ENCODE assay signal across 19 cellular contexts in the genomic region with DNA sequence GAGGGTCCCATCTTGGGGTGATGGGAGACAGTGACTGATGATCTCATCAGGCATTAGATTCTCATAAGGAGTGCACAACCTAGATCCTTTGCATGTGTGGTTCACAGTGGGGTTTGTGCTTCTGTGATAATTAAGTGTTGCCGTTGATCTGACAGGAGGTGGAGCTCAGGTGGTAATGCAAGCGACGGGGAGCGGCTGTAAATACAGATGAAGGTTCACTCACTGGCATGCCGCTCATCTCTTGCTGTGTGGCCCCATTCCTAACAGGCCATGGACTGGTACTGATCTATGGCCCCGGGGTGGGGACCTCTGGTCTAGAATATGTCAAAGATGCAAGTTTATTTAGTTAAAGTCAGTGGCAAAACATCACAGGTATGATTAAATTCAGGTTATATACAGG.
"Had no signal": no experiment of that assay in that cellular context is flagged by ENCODE, and none has a peak within 500 bp of the region (broad histone marks: within the 10 kb centered on the region; RNA-seq: fewer than 3 reads in every experiment).

No MANE protein-coding gene starts in this region.

- H3K9me3 ChIP-seq: heart left ventricle, left lung, tibial nerve had no signal

- H3K9me3 Mint-ChIP-seq: activated naive CD8-positive, alpha-beta T cell treated with anti-CD3 and anti-CD28 coated beads, Interleukin-2, amount 10 ng/mL, durations not matched to agents 7 days and 5 days; activated T-helper 1 cell treated with anti-CD3 and anti-CD28 coated beads, Interleukin-12 subunit alpha, Interleukin-12 subunit beta, Interleukin-2, Interleukin-4 antibody, amounts not matched to agents 30 ng/mL and 10 ng/mL and 1 ng/mL, durations not matched to agents 14 hours and 24 hours and 36 hours; dendritic cell treated with granulocyte-macrophage colony-stimulating factor and Interleukin-4, amounts not matched to agents 40 ng/mL and 50 ng/mL, for 4 days; natural killer cell treated with Interleukin-12 subunit alpha and Interleukin-12 subunit beta and Interleukin-15 and Interleukin-18, amount 100 ng/mL, for 72 hours had no signal

- ATAC-seq: activated CD4-positive, CD25-positive, alpha-beta regulatory T cell treated with anti-CD3 and anti-CD28 coated beads, Interleukin-2, amount 50 U/mL, for 24 hours; heart left ventricle; left lung; natural killer cell treated with Interleukin-12 subunit alpha and Interleukin-12 subunit beta and Interleukin-15 and Interleukin-18, amount 100 ng/mL, for 72 hours had no signal

- H3K27ac ChIP-seq: brain microvascular endothelial cell, epithelial cell of prostate, heart left ventricle, left lung, tibial nerve had no signal

- DNase-seq: activated naive CD8-positive, alpha-beta T cell treated with anti-CD3 and anti-CD28 coated beads, Interleukin-2, amount 10 ng/mL, durations not matched to agents 7 days and 5 days; anterior cingulate cortex; brain microvascular endothelial cell; cerebellar nuclear complex; effector memory CD4-positive, alpha-beta T cell; heart left ventricle; left lung; mesendoderm; retina; stimulated activated CD4-positive, alpha-beta T cell treated with anti-CD3 and anti-CD28 coated beads, Interleukin-15, amount 100 ng/mL, for 24 hours; stimulated activated CD4-positive, alpha-beta T cell treated with anti-CD3 and anti-CD28 coated beads, Interleukin-4, amount 100 ng/mL, for 24 hours; stimulated activated naive CD4-positive, alpha-beta T cell had no signal

- FAIRE-seq: frontal cortex had no signal

- H3K27me3 Mint-ChIP-seq: activated naive CD8-positive, alpha-beta T cell treated with anti-CD3 and anti-CD28 coated beads, Interleukin-2, amount 10 ng/mL, durations not matched to agents 7 days and 5 days; dendritic cell treated with granulocyte-macrophage colony-stimulating factor and Interleukin-4, amounts not matched to agents 40 ng/mL and 50 ng/mL, for 4 days; natural killer cell treated with Interleukin-12 subunit alpha and Interleukin-12 subunit beta and Interleukin-15 and Interleukin-18, amount 100 ng/mL, for 72 hours had no signal

- H3K4me3 Mint-ChIP-seq: activated naive CD8-positive, alpha-beta T cell treated with anti-CD3 and anti-CD28 coated beads, Interleukin-2, amount 10 ng/mL, durations not matched to agents 7 days and 5 days; activated T-helper 1 cell treated with anti-CD3 and anti-CD28 coated beads, Interleukin-12 subunit alpha, Interleukin-12 subunit beta, Interleukin-2, Interleukin-4 antibody, amounts not matched to agents 30 ng/mL and 10 ng/mL and 1 ng/mL, durations not matched to agents 14 hours and 24 hours and 36 hours; dendritic cell treated with granulocyte-macrophage colony-stimulating factor and Interleukin-4, amounts not matched to agents 40 ng/mL and 50 ng/mL, for 4 days; natural killer cell treated with Interleukin-12 subunit alpha and Interleukin-12 subunit beta and Interleukin-15 and Interleukin-18, amount 100 ng/mL, for 72 hours had no signal

- H3K27ac Mint-ChIP-seq: activated naive CD8-positive, alpha-beta T cell treated with anti-CD3 and anti-CD28 coated beads, Interleukin-2, amount 10 ng/mL, durations not matched to agents 7 days and 5 days; activated T-helper 1 cell treated with anti-CD3 and anti-CD28 coated beads, Interleukin-12 subunit alpha, Interleukin-12 subunit beta, Interleukin-2, Interleukin-4 antibody, amounts not matched to agents 30 ng/mL and 10 ng/mL and 1 ng/mL, durations not matched to agents 14 hours and 24 hours and 36 hours; dendritic cell treated with granulocyte-macrophage colony-stimulating factor and Interleukin-4, amounts not matched to agents 40 ng/mL and 50 ng/mL, for 4 days; natural killer cell treated with Interleukin-12 subunit alpha and Interleukin-12 subunit beta and Interleukin-15 and Interleukin-18, amount 100 ng/mL, for 72 hours had no signal

- H3K4me3 ChIP-seq: heart left ventricle, left lung, tibial nerve had no signal

- H3K27me3 ChIP-seq: brain microvascular endothelial cell, heart left ventricle, left lung, tibial nerve had no signal

- H3K36me3 ChIP-seq: brain microvascular endothelial cell, heart left ventricle, left lung, tibial nerve had no signal
